ENCODE assay signal across 1 cellular context in genomic region chr19:10107254-10107653, GRCh38.
TF ChIP-seq lines count a peak whose summit lies in the region.

No MANE protein-coding gene starts in this region.

TF ChIP-seq in endothelial cell of umbilical vein, 7 proteins besides CTCF, POLR2A, EP300 and RAD21:
- TF ChIP-seq FOS (IDR thresholded peaks at IDR 0.05; ENCODE audit: borderline replicate concordance, insufficient read depth, low read length): no peak
- TF ChIP-seq MYC (IDR thresholded peaks at IDR 0.05; ENCODE audit: low read depth, low read length): no peak
- TF ChIP-seq EZH2 (IDR thresholded peaks at IDR 0.05; ENCODE audit: borderline replicate concordance, low read depth, low read length, severe bottlenecking): no peak
- TF ChIP-seq GATA2 (IDR thresholded peaks at IDR 0.05; ENCODE audit: insufficient read depth, insufficient read length, low read depth, low read length): no peak
- TF ChIP-seq MAX (IDR thresholded peaks at IDR 0.05; ENCODE audit: insufficient read depth, insufficient read length): no peak
- no peak for TF ChIP-seq POLR2AphosphoS5 (IDR thresholded peaks at IDR 0.05; ENCODE audit: insufficient read depth, low read depth, low read length)
- TF ChIP-seq JUN (IDR thresholded peaks at IDR 0.05; ENCODE audit: borderline replicate concordance, insufficient read depth, insufficient read length, low read depth): no peak
